In genomic region chr13:114249062-114249461, GRCh38 we compare ENCODE assay signal across 23 cellular contexts.
"Had no signal": no experiment of that assay in that cellular context is flagged by ENCODE, and none has a peak within 500 bp of the region (broad histone marks: within the 10 kb centered on the region; RNA-seq: fewer than 3 reads in every experiment).

No MANE protein-coding gene starts in this region.

- DNase-seq: activated CD4-positive, alpha-beta memory T cell treated with anti-CD3 and anti-CD28 coated beads for 36 hours; activated CD4-positive, alpha-beta T cell treated with anti-CD3 and anti-CD28 coated beads for 36 hours; activated CD8-positive, alpha-beta memory T cell treated with anti-CD3 and anti-CD28 coated beads, Interleukin-2, amount 10 ng/mL, durations not matched to agents 7 days and 5 days; activated effector memory CD4-positive, alpha-beta T cell treated with anti-CD3 and anti-CD28 coated beads, Interleukin-2, amount 50 U/mL, for 16 hours; activated T-cell treated with anti-CD3 and anti-CD28 coated beads, Interleukin-2, amount 50 U/mL, for 48 hours; body of pancreas; central memory CD4-positive, alpha-beta T cell; effector CD4-positive, alpha-beta T cell; foreskin fibroblast; glutamatergic neuron; left cardiac atrium; midbrain; naive B cell; sigmoid colon; spleen; stimulated activated naive CD8-positive, alpha-beta T cell treated with anti-CD3 and anti-CD28 coated beads, Interleukin-15, amount 100 ng/mL, for 72 hours; T-helper 17 cell; upper lobe of right lung had no signal

- H3K4me3 ChIP-seq: body of pancreas, coronary artery, lung, pancreas, sigmoid colon, spleen, thoracic aorta, upper lobe of right lung had no signal

- H3K9me3 ChIP-seq: body of pancreas, pancreas, sigmoid colon, spleen, thoracic aorta, upper lobe of right lung had no signal

- FAIRE-seq: pancreas had no signal

- H3K27ac ChIP-seq: body of pancreas, coronary artery, pancreas, sigmoid colon, spleen, upper lobe of right lung had no signal

- H3K4me1 ChIP-seq: body of pancreas, pancreas, sigmoid colon, spleen, upper lobe of right lung had no signal

- H3K27me3 ChIP-seq: body of pancreas, pancreas, sigmoid colon, spleen, upper lobe of right lung had no signal

- ATAC-seq: activated CD4-positive, alpha-beta T cell treated with anti-CD3 and anti-CD28 coated beads for 36 hours; activated CD8-positive, alpha-beta memory T cell treated with anti-CD3 and anti-CD28 coated beads, Interleukin-2, amount 10 ng/mL, durations not matched to agents 7 days and 5 days; activated naive CD4-positive, alpha-beta T cell treated with anti-CD3 and anti-CD28 coated beads, Interleukin-2, amount 50 U/mL, for 72 hours; body of pancreas; left cardiac atrium; stimulated activated naive CD8-positive, alpha-beta T cell treated with anti-CD3 and anti-CD28 coated beads, Interleukin-15, amount 100 ng/mL, for 72 hours; T-helper 17 cell; upper lobe of right lung had no signal
